Comparison of ENCODE assay signal across 22 cellular contexts in the genomic region with DNA sequence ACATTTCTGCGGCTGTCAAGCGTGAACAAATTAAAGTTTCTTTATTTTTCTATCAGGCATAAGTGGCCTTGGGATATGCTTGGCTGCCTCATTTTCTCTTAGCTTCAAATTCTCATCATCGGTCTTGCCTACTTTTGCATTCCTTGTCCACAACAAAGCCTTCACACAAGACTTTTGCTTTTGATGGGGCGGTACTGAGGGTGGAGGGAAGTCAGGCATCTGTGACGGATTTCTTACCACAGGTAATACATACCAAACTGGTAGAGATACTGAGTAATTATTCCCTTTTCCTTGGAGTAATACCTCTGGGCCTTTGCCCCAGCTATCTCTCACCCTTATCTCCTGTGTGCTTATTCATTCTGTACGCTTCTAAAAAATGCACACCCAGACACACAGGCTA.
"Had no signal": no experiment of that assay in that cellular context is flagged by ENCODE, and none has a peak within 500 bp of the region (broad histone marks: within the 10 kb centered on the region; RNA-seq: fewer than 3 reads in every experiment).

No MANE protein-coding gene starts in this region.

- H3K27ac ChIP-seq: body of pancreas, cardiac muscle cell had no signal

- H3K27me3 Mint-ChIP-seq: activated CD4-positive, alpha-beta T cell treated with anti-CD3 and anti-CD28 coated beads, Interleukin-2, amount 10 ng/mL, durations not matched to agents 7 days and 5 days; activated CD8-positive, alpha-beta memory T cell treated with anti-CD3 and anti-CD28 coated beads, Interleukin-2, amount 10 ng/mL, durations not matched to agents 7 days and 5 days; activated CD8-positive, alpha-beta T cell treated with anti-CD3 and anti-CD28 coated beads for 36 hours; activated naive CD8-positive, alpha-beta T cell treated with anti-CD3 and anti-CD28 coated beads, Interleukin-2, amount 50 U/mL, for 24 hours had no signal

- H3K9me3 Mint-ChIP-seq: activated T-helper 1 cell treated with anti-CD3 and anti-CD28 coated beads, Interleukin-12 subunit alpha, Interleukin-12 subunit beta, Interleukin-2, Interleukin-4 antibody, amounts not matched to agents 30 ng/mL and 10 ng/mL and 1 ng/mL, durations not matched to agents 14 hours and 24 hours and 36 hours; endodermal cell had no signal

- H3K36me3 Mint-ChIP-seq: activated CD8-positive, alpha-beta memory T cell treated with anti-CD3 and anti-CD28 coated beads, Interleukin-2, amount 10 ng/mL, durations not matched to agents 7 days and 5 days; immature natural killer cell had no signal

- H3K4me3 Mint-ChIP-seq: activated CD4-positive, alpha-beta T cell treated with anti-CD3 and anti-CD28 coated beads, Interleukin-2, amount 10 ng/mL, durations not matched to agents 7 days and 5 days; activated CD8-positive, alpha-beta memory T cell treated with anti-CD3 and anti-CD28 coated beads, Interleukin-2, amount 10 ng/mL, durations not matched to agents 7 days and 5 days; activated CD8-positive, alpha-beta T cell treated with anti-CD3 and anti-CD28 coated beads for 36 hours; activated naive CD8-positive, alpha-beta T cell treated with anti-CD3 and anti-CD28 coated beads, Interleukin-2, amount 50 U/mL, for 24 hours; activated T-helper 1 cell treated with anti-CD3 and anti-CD28 coated beads, Interleukin-12 subunit alpha, Interleukin-12 subunit beta, Interleukin-2, Interleukin-4 antibody, amounts not matched to agents 30 ng/mL and 10 ng/mL and 1 ng/mL, durations not matched to agents 14 hours and 24 hours and 36 hours; endodermal cell; immature natural killer cell had no signal

- H3K27ac Mint-ChIP-seq: activated CD4-positive, alpha-beta T cell treated with anti-CD3 and anti-CD28 coated beads, Interleukin-2, amount 10 ng/mL, durations not matched to agents 7 days and 5 days; activated CD8-positive, alpha-beta memory T cell treated with anti-CD3 and anti-CD28 coated beads, Interleukin-2, amount 10 ng/mL, durations not matched to agents 7 days and 5 days; activated CD8-positive, alpha-beta T cell treated with anti-CD3 and anti-CD28 coated beads for 36 hours; activated naive CD8-positive, alpha-beta T cell treated with anti-CD3 and anti-CD28 coated beads, Interleukin-2, amount 50 U/mL, for 24 hours; activated T-helper 1 cell treated with anti-CD3 and anti-CD28 coated beads, Interleukin-12 subunit alpha, Interleukin-12 subunit beta, Interleukin-2, Interleukin-4 antibody, amounts not matched to agents 30 ng/mL and 10 ng/mL and 1 ng/mL, durations not matched to agents 14 hours and 24 hours and 36 hours; endodermal cell; immature natural killer cell had no signal

- H3K4me1 ChIP-seq: body of pancreas had no signal

- FAIRE-seq: small intestine had no signal

- DNase-seq: activated CD4-positive, alpha-beta T cell treated with anti-CD3 and anti-CD28 coated beads, Interleukin-2, amount 10 ng/mL, durations not matched to agents 7 days and 5 days; activated CD8-positive, alpha-beta memory T cell treated with anti-CD3 and anti-CD28 coated beads, Interleukin-2, amount 10 ng/mL, durations not matched to agents 7 days and 5 days; activated CD8-positive, alpha-beta T cell treated with anti-CD3 and anti-CD28 coated beads for 36 hours; activated gamma-delta T cell; activated naive CD4-positive, alpha-beta T cell treated with anti-CD3 and anti-CD28 coated beads, Interleukin-2, amount 50 U/mL, for 16 hours; activated naive CD8-positive, alpha-beta T cell treated with anti-CD3 and anti-CD28 coated beads, Interleukin-2, amount 50 U/mL, for 24 hours; activated T-cell treated with anti-CD3 and anti-CD28 coated beads for 4 hours; anterior cingulate cortex; body of pancreas; cortex of kidney; endodermal cell; immature natural killer cell; occipital lobe; posterior cingulate gyrus; small intestine; stimulated activated CD4-positive, alpha-beta T cell treated with anti-CD3 and anti-CD28 coated beads, Interleukin-15, amount 100 ng/mL, for 24 hours; stimulated activated CD4-positive, alpha-beta T cell treated with anti-CD3 and anti-CD28 coated beads, Interleukin-2, amount 100 ng/mL, for 48 hours; stimulated activated naive CD8-positive, alpha-beta T cell treated with anti-CD3 and anti-CD28 coated beads, Interleukin-15, Interleukin-2, amounts not matched to agents 100 U/mL and 50 U/mL, for 24 hours had no signal

- H3K4me3 ChIP-seq: body of pancreas, cardiac muscle cell had no signal

- H3K27me3 ChIP-seq: body of pancreas, cardiac muscle cell had no signal

- H3K9me3 ChIP-seq: body of pancreas had no signal

- H3K4me1 Mint-ChIP-seq: activated CD4-positive, alpha-beta T cell treated with anti-CD3 and anti-CD28 coated beads, Interleukin-2, amount 10 ng/mL, durations not matched to agents 7 days and 5 days; activated CD8-positive, alpha-beta memory T cell treated with anti-CD3 and anti-CD28 coated beads, Interleukin-2, amount 10 ng/mL, durations not matched to agents 7 days and 5 days; activated naive CD8-positive, alpha-beta T cell treated with anti-CD3 and anti-CD28 coated beads, Interleukin-2, amount 50 U/mL, for 24 hours; immature natural killer cell had no signal

- H3K36me3 ChIP-seq: cardiac muscle cell had no signal

- ATAC-seq: activated CD4-positive, CD25-positive, alpha-beta regulatory T cell treated with anti-CD3 and anti-CD28 coated beads, Interleukin-2, amount 50 U/mL, for 24 hours; activated CD8-positive, alpha-beta memory T cell treated with anti-CD3 and anti-CD28 coated beads, Interleukin-2, amount 10 ng/mL, durations not matched to agents 7 days and 5 days; activated CD8-positive, alpha-beta T cell treated with anti-CD3 and anti-CD28 coated beads for 36 hours; activated naive CD8-positive, alpha-beta T cell treated with anti-CD3 and anti-CD28 coated beads, Interleukin-2, amount 50 U/mL, for 24 hours; body of pancreas; sciatic nerve; stimulated activated naive CD8-positive, alpha-beta T cell treated with anti-CD3 and anti-CD28 coated beads, Interleukin-15, Interleukin-2, amounts not matched to agents 100 U/mL and 50 U/mL, for 24 hours had no signal
